In genomic region chr9:108885643-108886348, GRCh38 we compare ENCODE assay signal across 9 cellular contexts. TPM values are rescaled to one million over a fixed set of nuclear protein-coding genes. Genes with fewer than 3 reads are reported as not detected.
DNase-seq lines count a peak whose midpoint lies in the region; ATAC-seq and TF ChIP-seq lines count a peak whose summit lies in the region.
"Had no signal": no experiment of that assay in that cellular context is flagged by ENCODE, and none has a peak within 500 bp of the region (broad histone marks: within the 10 kb centered on the region; RNA-seq: fewer than 3 reads in every experiment).

No MANE protein-coding gene starts in this region.

- CTCF ChIA-PET in A673 (lab: Charles Lee), result no interaction called here
- CTCF ChIA-PET in activated CD4-positive, alpha-beta memory T cell treated with anti-CD3 and anti-CD28 coated beads, Interleukin-2, amount 10 ng/mL, durations not matched to agents 7 days and 5 days (lab: Charles Lee), result interaction anchor here (0.6 to 1.8 kb wide), 2 partner anchors 68 to 578 kb away, joined by 3 to 5 read pairs; no protein-coding TSS in a partner anchor

- POLR2A ChIA-PET in A673 (lab: Charles Lee; ENCODE audit: low non-redundant PET), result interaction anchor here (0.7 kb wide), 1 partner anchor 12 kb away, joined by 4 read pairs; no protein-coding TSS in a partner anchor
- POLR2A ChIA-PET in activated CD4-positive, alpha-beta memory T cell treated with anti-CD3 and anti-CD28 coated beads, Interleukin-2, amount 10 ng/mL, durations not matched to agents 7 days and 5 days (lab: Charles Lee), result no interaction called here

- H3K4me3 ChIP-seq in A673 (ENCODE audit: low read depth, low read length, poor library complexity, severe bottlenecking), result no peak overlapping the region
- H3K4me3 ChIP-seq in heart left ventricle, result no peak overlapping the region
- no peak overlapping the region for H3K4me3 ChIP-seq in neural progenitor cell

- BruUV-seq in A673 (replicated peaks; lab: Mats Ljungman, UMichigan), result no TSS peak

- TF ChIP-seq POLR2A in heart left ventricle (IDR thresholded peaks at IDR 0.05), result no peak

- no peaks in the 10 kb centered on the region for H3K27me3 ChIP-seq in A673 (replicated peaks; ENCODE audit: insufficient read depth, low read depth, low read length, poor library complexity)
- no peaks in the 10 kb centered on the region for H3K27me3 ChIP-seq in heart left ventricle
- no peaks in the 10 kb centered on the region for H3K27me3 ChIP-seq in neural progenitor cell

- H3K27me3 Mint-ChIP-seq in activated CD4-positive, alpha-beta memory T cell treated with anti-CD3 and anti-CD28 coated beads, Interleukin-2, amount 10 ng/mL, durations not matched to agents 7 days and 5 days, result no peaks in the 10 kb centered on the region
- H3K27me3 Mint-ChIP-seq in neural progenitor cell (ENCODE audit: insufficient read depth, low read depth), result no peaks in the 10 kb centered on the region

- no peak overlapping the region for H2AFZ ChIP-seq in neural progenitor cell (replicated peaks)

- no peaks in the 10 kb centered on the region for H3K79me2 ChIP-seq in neural progenitor cell (ENCODE audit: low read depth)

- no peaks in the 10 kb centered on the region for H3K9me3 Mint-ChIP-seq in activated CD4-positive, alpha-beta memory T cell treated with anti-CD3 and anti-CD28 coated beads, Interleukin-2, amount 10 ng/mL, durations not matched to agents 7 days and 5 days
- no peaks in the 10 kb centered on the region for H3K9me3 Mint-ChIP-seq in neural progenitor cell

- H3K9ac ChIP-seq in neural progenitor cell, result no peak overlapping the region

- no peaks in the 10 kb centered on the region for H4K20me1 ChIP-seq in neural progenitor cell (ENCODE audit: low read depth)

- H3K27ac ChIP-seq in A673 (ENCODE audit: low read depth, low read length, poor library complexity, severe bottlenecking) (no peak overlapping the region), heart left ventricle (no peak overlapping the region), neural progenitor cell (no peak overlapping the region)

- peaks cover 29% of the 10 kb centered on the region for H3K36me3 ChIP-seq in A673 (ENCODE audit: insufficient read depth, low read length, poor library complexity, severe bottlenecking)
- H3K36me3 ChIP-seq in heart left ventricle, result peaks cover 0 to 97% (median 68%) of the 10 kb centered on the region in 9 donors
- H3K36me3 ChIP-seq in neural progenitor cell, result no peaks in the 10 kb centered on the region

- DNase-seq in A673 (ENCODE audit: low spot score) (peak; percentile 65), NCI-H1436 treated with DMSO at 0.1 percent for 48 hours (lab: John Stamatoyannopoulos, UW) (peak; percentile 7), heart left ventricle (peak in 1 of 5 donors; percentile 26), stromal cell of bone marrow (ENCODE audit: low read depth) (peak; percentile 11), neural progenitor cell (ENCODE audit: low spot score) (no peak)
- peak; percentile 18 for DNase-seq in activated CD4-positive, alpha-beta memory T cell treated with anti-CD3 and anti-CD28 coated beads, Interleukin-2, amount 10 ng/mL, durations not matched to agents 7 days and 5 days

- ATAC-seq in GM18858 (IDR thresholded peaks at IDR 0.05; ENCODE audit: unreplicated experiment) (peak; percentile 96), HG02943 (IDR thresholded peaks at IDR 0.05; ENCODE audit: low read depth, unreplicated experiment) (peak; percentile 98), heart left ventricle (peak in 3 of 4 donors; percentile 47 to 76 (median 67))

- no peak for TF ChIP-seq CTCF in A673 (conservative IDR thresholded peaks at IDR 0.05; ENCODE audit: low read depth, low read length)
- no peak for TF ChIP-seq CTCF in heart left ventricle (IDR thresholded peaks at IDR 0.05)
- no peak for TF ChIP-seq CTCF in neural progenitor cell (IDR thresholded peaks at IDR 0.05)

- no peak overlapping the region for H3K4me2 ChIP-seq in neural progenitor cell

- no peak overlapping the region for H3K4me3 Mint-ChIP-seq in activated CD4-positive, alpha-beta memory T cell treated with anti-CD3 and anti-CD28 coated beads, Interleukin-2, amount 10 ng/mL, durations not matched to agents 7 days and 5 days
- H3K4me3 Mint-ChIP-seq in neural progenitor cell, result no peak overlapping the region

- H3K4me1 ChIP-seq in A673 (ENCODE audit: insufficient read depth, low read length, poor library complexity, severe bottlenecking) (peaks cover 5% of the 10 kb centered on the region), heart left ventricle (peaks cover 0 to 23% (median 2%) of the 10 kb centered on the region in 12 donors), neural progenitor cell (no peaks in the 10 kb centered on the region)

- H3K36me3 Mint-ChIP-seq in activated CD4-positive, alpha-beta memory T cell treated with anti-CD3 and anti-CD28 coated beads, Interleukin-2, amount 10 ng/mL, durations not matched to agents 7 days and 5 days (ENCODE audit: low read depth), result peaks cover 32% of the 10 kb centered on the region
- peaks cover 27% of the 10 kb centered on the region for H3K36me3 Mint-ChIP-seq in neural progenitor cell

- no peak overlapping the region for H3K27ac Mint-ChIP-seq in activated CD4-positive, alpha-beta memory T cell treated with anti-CD3 and anti-CD28 coated beads, Interleukin-2, amount 10 ng/mL, durations not matched to agents 7 days and 5 days
- H3K27ac Mint-ChIP-seq in neural progenitor cell, result no peak overlapping the region

- intact Hi-C loops in A673 (cut with micrococcal nuclease; ENCODE audit: unreplicated experiment) (no loop called here), heart left ventricle (cut with DNase I) (loop anchor here in 3 of 10 donors (5.0 to 10.0 kb wide), 2 partner anchors 437 to 439 kb away; partner anchors contain the start of gene EPB41L4B (in 3 of the 3))

- 27 to 58% (median 43%) methylated on average over 1 of the region's 1 CpG for WGBS in heart left ventricle, 4 donors

- H3F3A ChIP-seq in neural progenitor cell (ENCODE audit: low read depth), result no peaks in the 10 kb centered on the region

- peaks cover 6% of the 10 kb centered on the region for H3K4me1 Mint-ChIP-seq in activated CD4-positive, alpha-beta memory T cell treated with anti-CD3 and anti-CD28 coated beads, Interleukin-2, amount 10 ng/mL, durations not matched to agents 7 days and 5 days
- no peaks in the 10 kb centered on the region for H3K4me1 Mint-ChIP-seq in neural progenitor cell

- no peaks in the 10 kb centered on the region for H3K9me3 ChIP-seq in A673 (ENCODE audit: low read depth, low read length, poor library complexity, severe bottlenecking)
- peaks cover 0 to 6% (median 0%) of the 10 kb centered on the region in 12 donors for H3K9me3 ChIP-seq in heart left ventricle
- no peaks in the 10 kb centered on the region for H3K9me3 ChIP-seq in neural progenitor cell (ENCODE audit: low read depth)

RNA-seq across cellular contexts. Expression of gene ACTL7A, which starts 23.7 kb away (rescaled TPM):
- total RNA-seq in A673 (2021) (not detected in 2 replicates), heart left ventricle (not detected), neural progenitor cell (ENCODE audit: low replicate concordance) (not detected in 2 replicates)
- total RNA-seq in activated CD4-positive, alpha-beta memory T cell treated with anti-CD3 and anti-CD28 coated beads, Interleukin-2, amount 10 ng/mL, durations not matched to agents 7 days and 5 days, result not detected
- polyA plus RNA-seq in heart left ventricle, result not detected
- polyA plus RNA-seq: esophagus had no signal

RNA-seq across cellular contexts. Expression of gene ACTL7B, which starts 30.0 kb away (rescaled TPM):
- total RNA-seq in A673 (2021), result not detected in 2 replicates
- total RNA-seq in activated CD4-positive, alpha-beta memory T cell treated with anti-CD3 and anti-CD28 coated beads, Interleukin-2, amount 10 ng/mL, durations not matched to agents 7 days and 5 days, result not detected
- total RNA-seq in heart left ventricle, result not detected
- polyA plus RNA-seq in heart left ventricle, result not detected
- not detected in 2 replicates for total RNA-seq in neural progenitor cell (ENCODE audit: low replicate concordance)

RNA-seq across cellular contexts. Expression of gene ELP1, which starts 48.1 kb away (rescaled TPM):
- total RNA-seq in A673 (2021) (34.1 and 38.7 TPM in 2 replicates), heart left ventricle (10 to 100 TPM; 12.4 to 32.0 (median 21.1) TPM), neural progenitor cell (ENCODE audit: low replicate concordance) (42.8 and 97.2 TPM in 2 replicates)
- total RNA-seq in activated CD4-positive, alpha-beta memory T cell treated with anti-CD3 and anti-CD28 coated beads, Interleukin-2, amount 10 ng/mL, durations not matched to agents 7 days and 5 days, result 10 to 100 TPM; 19.9 to 21.6 TPM
- 10 to 100 TPM in 1 of 2 donors, 1 to 10 TPM in 1; 7.8 to 17.7 TPM for polyA plus RNA-seq in heart left ventricle

RNA-seq across cellular contexts. Expression of gene ABITRAM, which starts 48.4 kb away (rescaled TPM):
- total RNA-seq in A673 (2021) (20.2 and 20.7 TPM in 2 replicates), heart left ventricle (10 to 100 TPM in 7 of 9 donors, 1 to 10 TPM in 2; 8.2 to 17.0 (median 12.9) TPM), neural progenitor cell (ENCODE audit: low replicate concordance) (13.1 and 20.4 TPM in 2 replicates)
- 10 to 100 TPM; 10.0 to 10.1 TPM for total RNA-seq in activated CD4-positive, alpha-beta memory T cell treated with anti-CD3 and anti-CD28 coated beads, Interleukin-2, amount 10 ng/mL, durations not matched to agents 7 days and 5 days
- 10 to 100 TPM; 12.9 to 15.6 TPM for polyA plus RNA-seq in heart left ventricle
